8 cellular contexts compared by ENCODE assay signal in genomic region chr22:25404556-25404922, GRCh38.
DNase-seq lines count a peak whose midpoint lies in the region; ATAC-seq and TF ChIP-seq lines count a peak whose summit lies in the region.

No MANE protein-coding gene starts in this region.

- CTCF ChIA-PET in activated naive CD4-positive, alpha-beta T cell treated with anti-CD3 and anti-CD28 coated beads, Interleukin-2, amount 10 ng/mL, durations not matched to agents 7 days and 5 days (lab: Charles Lee), result no interaction called here

- no peaks in the 10 kb centered on the region for H3K9me3 Mint-ChIP-seq in activated naive CD4-positive, alpha-beta T cell treated with anti-CD3 and anti-CD28 coated beads, Interleukin-2, amount 10 ng/mL, durations not matched to agents 7 days and 5 days

- no peak for TF ChIP-seq EP300 in ovary (IDR thresholded peaks at IDR 0.05)

- H3K4me1 ChIP-seq in fibroblast of lung (ENCODE audit: control insufficient read depth, extremely low read depth, insufficient read depth, low read length) (peaks cover 24% of the 10 kb centered on the region), ovary (ENCODE audit: insufficient read depth) (peaks cover 28% of the 10 kb centered on the region)

- H3K27me3 ChIP-seq in SU-DHL-6 (ENCODE audit: low read length), result no peaks in the 10 kb centered on the region
- H3K27me3 ChIP-seq in fibroblast of lung (ENCODE audit: control insufficient read depth, insufficient read depth, low read length), result no peaks in the 10 kb centered on the region
- no peaks in the 10 kb centered on the region for H3K27me3 ChIP-seq in ovary

- H3F3A ChIP-seq in SU-DHL-6 (ENCODE audit: insufficient read depth), result no peaks in the 10 kb centered on the region

- H3K9ac ChIP-seq in SU-DHL-6 (ENCODE audit: low read length) (peak overlapping the region; percentile 66), fibroblast of lung (ENCODE audit: insufficient read depth, low read length) (peak overlapping the region; percentile 63)

- DNase-seq in activated naive CD4-positive, alpha-beta T cell treated with anti-CD3 and anti-CD28 coated beads, Interleukin-2, amount 10 ng/mL, durations not matched to agents 7 days and 5 days, result no peak
- no peak for DNase-seq in activated naive CD4-positive, alpha-beta T cell treated with Interleukin-2 at 50 U/mL for 16 hours
- DNase-seq in fibroblast of lung (ENCODE audit: low read depth in 2 of 2), result no peak
- DNase-seq in ovary, result peak in 2 of 5 donors; percentile 44 to 51
- no peak for DNase-seq in GM20000 (ENCODE audit: low spot score)

- H2AFZ ChIP-seq in SU-DHL-6 (ENCODE audit: low read depth, low read length, severe bottlenecking) (peak overlapping the region; percentile 59), fibroblast of lung (ENCODE audit: low read length) (no peak overlapping the region)

- H4K20me1 ChIP-seq in SU-DHL-6 (ENCODE audit: low read depth, low read length) (no peaks in the 10 kb centered on the region), fibroblast of lung (ENCODE audit: control insufficient read depth, extremely low read depth, insufficient read depth, low read length) (no peaks in the 10 kb centered on the region)

- H3K4me3 ChIP-seq in SU-DHL-6 (ENCODE audit: insufficient read depth, low read length, poor library complexity, severe bottlenecking), result peak overlapping the region; percentile 85
- H3K4me3 ChIP-seq in fibroblast of lung (replicated peaks in 1 of 4; ENCODE audit: control extremely low read depth in 1 of 4, insufficient read depth in 1 of 4, low read depth in 3 of 4, low read length in 4 of 4), result peak overlapping the region; percentile 65 to 78 (median 73)
- H3K4me3 ChIP-seq in ovary, result peak overlapping the region; percentile 53

- intact Hi-C loops in ovary (cut with DNase I), result no loop called here

- H3K9me3 ChIP-seq in SU-DHL-6 (ENCODE audit: insufficient read depth, low read length) (no peaks in the 10 kb centered on the region), fibroblast of lung (ENCODE audit: control insufficient read depth, insufficient read depth, low read depth, low read length) (no peaks in the 10 kb centered on the region), ovary (no peaks in the 10 kb centered on the region)

- ATAC-seq in HG02610 (IDR thresholded peaks at IDR 0.05; ENCODE audit: unreplicated experiment), result no peak
- ATAC-seq in HG02884 (IDR thresholded peaks at IDR 0.05; ENCODE audit: unreplicated experiment), result no peak

- no peaks in the 10 kb centered on the region for H3K36me3 Mint-ChIP-seq in activated naive CD4-positive, alpha-beta T cell treated with anti-CD3 and anti-CD28 coated beads, Interleukin-2, amount 10 ng/mL, durations not matched to agents 7 days and 5 days

- TF ChIP-seq CTCF in SU-DHL-6 (IDR thresholded peaks at IDR 0.05; ENCODE audit: insufficient read depth, low read length, poor library complexity, severe bottlenecking), result no peak
- no peak for TF ChIP-seq CTCF in fibroblast of lung (conservative IDR thresholded peaks at IDR 0.05 in 1 of 2, IDR thresholded peaks at IDR 0.05 in 1 of 2; ENCODE audit: low read depth in 1 of 2, low read length in 2 of 2)
- TF ChIP-seq CTCF in ovary (IDR thresholded peaks at IDR 0.05), result no peak
- TF ChIP-seq CTCF in GM20000 (IDR thresholded peaks at IDR 0.05; ENCODE audit: extremely low read depth, missing control alignments), result no peak

- no peak for TF ChIP-seq POLR2A in ovary (IDR thresholded peaks at IDR 0.05)

- H3K36me3 ChIP-seq in SU-DHL-6 (ENCODE audit: low read length), result no peaks in the 10 kb centered on the region
- no peaks in the 10 kb centered on the region for H3K36me3 ChIP-seq in fibroblast of lung (ENCODE audit: control insufficient read depth, insufficient read depth, low read length)
- H3K36me3 ChIP-seq in ovary, result no peaks in the 10 kb centered on the region

- no peaks in the 10 kb centered on the region for H3K9me2 ChIP-seq in SU-DHL-6 (replicated peaks; ENCODE audit: insufficient read depth, low read length)

- H3K27ac ChIP-seq in SU-DHL-6 (ENCODE audit: low read depth, low read length), result no peak overlapping the region
- H3K27ac ChIP-seq in fibroblast of lung (ENCODE audit: insufficient read depth, low read length), result peak overlapping the region; percentile 74
- H3K27ac ChIP-seq in ovary, result peak overlapping the region; percentile 88 to 90

- 0 to 2% (median 2%) methylated on average over 13 to 34 of the region's 35 CpGs for WGBS in ovary, 3 donors

- peak overlapping the region; percentile 73 for H3K4me2 ChIP-seq in SU-DHL-6 (ENCODE audit: low read depth, low read length, poor library complexity, severe bottlenecking)
- peak overlapping the region; percentile 94 for H3K4me2 ChIP-seq in fibroblast of lung (ENCODE audit: extremely low read depth, insufficient read depth, low read length)

- H3K4me1 Mint-ChIP-seq in activated naive CD4-positive, alpha-beta T cell treated with anti-CD3 and anti-CD28 coated beads, Interleukin-2, amount 10 ng/mL, durations not matched to agents 7 days and 5 days, result peaks cover 44% of the 10 kb centered on the region

- H3K79me2 ChIP-seq in SU-DHL-6 (ENCODE audit: insufficient read depth, low read length) (peaks cover 5% of the 10 kb centered on the region; the same call in 1 of the 2 replicates), fibroblast of lung (ENCODE audit: control insufficient read depth, insufficient read depth, low read length) (peaks cover 33% of the 10 kb centered on the region)

- H3K27me3 Mint-ChIP-seq in activated naive CD4-positive, alpha-beta T cell treated with anti-CD3 and anti-CD28 coated beads, Interleukin-2, amount 10 ng/mL, durations not matched to agents 7 days and 5 days, result no peaks in the 10 kb centered on the region

- peak overlapping the region; percentile 80 for H3K27ac Mint-ChIP-seq in activated naive CD4-positive, alpha-beta T cell treated with anti-CD3 and anti-CD28 coated beads, Interleukin-2, amount 10 ng/mL, durations not matched to agents 7 days and 5 days

- peak overlapping the region; percentile 86 for H3K4me3 Mint-ChIP-seq in activated naive CD4-positive, alpha-beta T cell treated with anti-CD3 and anti-CD28 coated beads, Interleukin-2, amount 10 ng/mL, durations not matched to agents 7 days and 5 days
